ENCODE assay signal across 8 cellular contexts in the genomic region with DNA sequence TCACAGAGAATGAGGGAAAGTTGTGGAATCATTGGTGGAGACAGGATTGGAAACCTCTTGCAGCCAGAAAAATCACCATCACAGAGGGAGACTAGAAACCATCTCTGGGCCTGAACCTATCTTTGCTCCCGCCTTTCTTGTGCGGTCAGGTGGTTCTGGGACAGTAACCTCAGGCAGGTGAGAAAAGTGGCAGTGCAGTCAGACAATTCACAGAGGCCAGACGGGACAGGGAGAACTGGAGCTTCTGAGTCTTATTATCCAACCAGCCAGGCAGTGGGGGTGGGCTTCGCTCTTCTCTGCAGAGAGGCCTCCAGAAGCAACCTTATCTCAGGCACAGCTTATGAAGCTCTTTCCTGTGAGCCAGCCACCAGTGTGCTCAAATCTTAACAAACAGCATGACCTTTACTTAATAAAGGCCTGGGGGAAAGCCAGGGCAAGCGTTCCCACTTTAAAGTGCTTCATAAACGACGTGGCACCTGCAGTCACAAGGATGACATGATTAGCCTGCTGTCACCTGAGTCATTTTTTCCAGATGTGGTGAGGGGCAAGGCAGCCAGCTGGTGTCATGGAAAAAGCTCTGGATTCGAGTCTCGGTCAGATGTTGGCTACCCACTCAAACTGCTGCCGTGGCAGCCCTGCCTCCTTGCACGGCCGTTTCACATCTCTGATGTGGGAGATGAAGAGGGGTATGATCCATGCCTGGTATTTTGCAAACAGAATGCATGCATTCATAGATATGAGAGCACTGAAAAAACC.
DNase-seq lines count a peak whose midpoint lies in the region; ATAC-seq and TF ChIP-seq lines count a peak whose summit lies in the region.

No MANE protein-coding gene starts in this region.

- peak overlapping the region; percentile 85 to 99 (median 98) for H3K27ac Mint-ChIP-seq in CD4-positive, CD25-positive, alpha-beta regulatory T cell
- peak overlapping the region; percentile 85 for H3K27ac Mint-ChIP-seq in activated T-cell treated with anti-CD3 and anti-CD28 coated beads, Interleukin-2, amount 50 U/mL, for 72 hours
- no peak overlapping the region for H3K27ac Mint-ChIP-seq in chondrocyte (ENCODE audit: unreplicated experiment)

- DNase-seq in CD4-positive, CD25-positive, alpha-beta regulatory T cell: peak in 2 of 3 donors; percentile 15 to 48
- DNase-seq in NCI-H510A treated with DMSO at 0.1 percent for 48 hours (lab: John Stamatoyannopoulos, UW) (peak; percentile 89), neuronal stem cell (ENCODE audit: low spot score) (no peak), chondrocyte (ENCODE audit: low spot score) (no peak), NOMO-1 treated with dmso at 0.1 percent for 144 hours (lab: John Stamatoyannopoulos, UW; ENCODE audit: unreplicated experiment) (no peak), GM03348 (ENCODE audit: low spot score) (no peak)
- peak; percentile 76 to 87 for DNase-seq in activated T-cell treated with anti-CD3 and anti-CD28 coated beads, Interleukin-2, amount 50 U/mL, for 72 hours

- no peak for ATAC-seq in CD4-positive, CD25-positive, alpha-beta regulatory T cell (ENCODE audit: low read depth in 2 of 2)
- peak; percentile 59 to 69 for ATAC-seq in activated T-cell treated with anti-CD3 and anti-CD28 coated beads, Interleukin-2, amount 50 U/mL, for 72 hours (replicated peaks in 1 of 2)
- ATAC-seq in GM21786 (IDR thresholded peaks at IDR 0.05; ENCODE audit: unreplicated experiment): no peak

- peak overlapping the region; percentile 22 for H3K4me3 ChIP-seq in CD4-positive, CD25-positive, alpha-beta regulatory T cell (ENCODE audit: low read depth, low read length)
- H3K4me3 ChIP-seq in neuronal stem cell (ENCODE audit: low read length in 2 of 2): no peak overlapping the region

- H3K4me3 Mint-ChIP-seq in CD4-positive, CD25-positive, alpha-beta regulatory T cell: peak overlapping the region; percentile 53 to 82 (median 76)
- peak overlapping the region; percentile 78 to 79 for H3K4me3 Mint-ChIP-seq in activated T-cell treated with anti-CD3 and anti-CD28 coated beads, Interleukin-2, amount 50 U/mL, for 72 hours
- H3K4me3 Mint-ChIP-seq in chondrocyte (ENCODE audit: unreplicated experiment): no peak overlapping the region

- no peak overlapping the region for H3K23ac ChIP-seq in neuronal stem cell (ENCODE audit: low read depth, low read length, poor library complexity)

- H3K27me3 Mint-ChIP-seq in CD4-positive, CD25-positive, alpha-beta regulatory T cell: peaks cover 6% of the 10 kb centered on the region
- H3K27me3 Mint-ChIP-seq in activated T-cell treated with anti-CD3 and anti-CD28 coated beads, Interleukin-2, amount 50 U/mL, for 72 hours (ENCODE audit: low read depth): no peaks in the 10 kb centered on the region
- H3K27me3 Mint-ChIP-seq in chondrocyte (ENCODE audit: low read depth): peaks cover 1% of the 10 kb centered on the region

- H2AFZ ChIP-seq in neuronal stem cell (ENCODE audit: low read length): no peak overlapping the region

- H3K9ac ChIP-seq in neuronal stem cell (ENCODE audit: low read depth, low read length, poor library complexity): no peak overlapping the region

- H2BK5ac ChIP-seq in neuronal stem cell (ENCODE audit: low read length): no peak overlapping the region

- no peaks in the 10 kb centered on the region for H3K79me1 ChIP-seq in neuronal stem cell (ENCODE audit: low read depth, low read length)

- no peak overlapping the region for H2AK5ac ChIP-seq in neuronal stem cell (ENCODE audit: low read depth, low read length)

- no peak overlapping the region for H2BK15ac ChIP-seq in neuronal stem cell (ENCODE audit: low read length)

- H3K36me3 ChIP-seq in CD4-positive, CD25-positive, alpha-beta regulatory T cell (ENCODE audit: control insufficient read depth, insufficient read depth, low read length): no peaks in the 10 kb centered on the region
- no peaks in the 10 kb centered on the region for H3K36me3 ChIP-seq in neuronal stem cell (replicated peaks in 1 of 2; ENCODE audit: control insufficient read depth in 2 of 2, insufficient read depth in 2 of 2, low read length in 2 of 2)

- no peak overlapping the region for H3K14ac ChIP-seq in neuronal stem cell (ENCODE audit: low read length)

- no peak overlapping the region for H2BK12ac ChIP-seq in neuronal stem cell (ENCODE audit: low read length)

- no peaks in the 10 kb centered on the region for H3K27me3 ChIP-seq in CD4-positive, CD25-positive, alpha-beta regulatory T cell (ENCODE audit: control insufficient read depth, insufficient read depth, low read length)
- H3K27me3 ChIP-seq in neuronal stem cell (ENCODE audit: control insufficient read depth in 3 of 3, insufficient read depth in 3 of 3, low read depth in 1 of 3, low read length in 3 of 3): peaks cover 0 to 19% (median 0%) of the 10 kb centered on the region in 3 experiments

- H3K4me1 Mint-ChIP-seq in CD4-positive, CD25-positive, alpha-beta regulatory T cell: peaks cover 37 to 93% (median 71%) of the 10 kb centered on the region in 4 donors
- H3K4me1 Mint-ChIP-seq in activated T-cell treated with anti-CD3 and anti-CD28 coated beads, Interleukin-2, amount 50 U/mL, for 72 hours (ENCODE audit: low read depth): peaks cover 93% of the 10 kb centered on the region
- H3K4me1 Mint-ChIP-seq in chondrocyte (ENCODE audit: low read depth): peaks cover 28% of the 10 kb centered on the region

- H3K18ac ChIP-seq in neuronal stem cell (ENCODE audit: low read length): peak overlapping the region; percentile 31

- no peaks in the 10 kb centered on the region for H3K36me3 Mint-ChIP-seq in CD4-positive, CD25-positive, alpha-beta regulatory T cell
- H3K36me3 Mint-ChIP-seq in activated T-cell treated with anti-CD3 and anti-CD28 coated beads, Interleukin-2, amount 50 U/mL, for 72 hours (ENCODE audit: insufficient read depth in 2 of 2): peaks cover 0 to 8% of the 10 kb centered on the region in 2 donors
- no peaks in the 10 kb centered on the region for H3K36me3 Mint-ChIP-seq in chondrocyte (ENCODE audit: low read depth)

- H3K27ac ChIP-seq in CD4-positive, CD25-positive, alpha-beta regulatory T cell (ENCODE audit: insufficient read depth, low read length, poor library complexity, severe bottlenecking): peak overlapping the region; percentile 70
- H3K27ac ChIP-seq in neuronal stem cell (replicated peaks; ENCODE audit: low read length): no peak overlapping the region

- no peak for TF ChIP-seq CTCF in chondrocyte (IDR thresholded peaks at IDR 0.05)

- peak overlapping the region; percentile 14 for H4K91ac ChIP-seq in neuronal stem cell (ENCODE audit: low read depth, low read length, poor library complexity)

- WGBS in neuronal stem cell (ENCODE audit: extremely low coverage in 2 of 2, insufficient read length in 2 of 2, insufficient replicate concordance in 1 of 2), 2 donors: no CpG with 5 or more reads among the region's 12 CpGs

- no peak overlapping the region for H4K8ac ChIP-seq in neuronal stem cell (ENCODE audit: low read depth, low read length)

- H3K9me3 Mint-ChIP-seq in CD4-positive, CD25-positive, alpha-beta regulatory T cell: no peaks in the 10 kb centered on the region
- H3K9me3 Mint-ChIP-seq in activated T-cell treated with anti-CD3 and anti-CD28 coated beads, Interleukin-2, amount 50 U/mL, for 72 hours: peaks cover 0 to 3% of the 10 kb centered on the region in 2 donors
- H3K9me3 Mint-ChIP-seq in chondrocyte (ENCODE audit: low read depth): no peaks in the 10 kb centered on the region

- no peak overlapping the region for H2BK120ac ChIP-seq in neuronal stem cell (ENCODE audit: low read depth, low read length)

- no peaks in the 10 kb centered on the region for H3K9me3 ChIP-seq in CD4-positive, CD25-positive, alpha-beta regulatory T cell (ENCODE audit: control insufficient read depth in 2 of 2, low read length in 2 of 2)
- no peaks in the 10 kb centered on the region for H3K9me3 ChIP-seq in neuronal stem cell (replicated peaks in 1 of 2; ENCODE audit: control insufficient read depth in 2 of 2, insufficient read depth in 1 of 2, low read depth in 1 of 2, low read length in 2 of 2)

- no peak overlapping the region for H3K4me2 ChIP-seq in neuronal stem cell (ENCODE audit: insufficient read depth, low read length, poor library complexity, severe bottlenecking)

- H3K4me1 ChIP-seq in CD4-positive, CD25-positive, alpha-beta regulatory T cell (ENCODE audit: control insufficient read depth, insufficient read depth, low read length, poor library complexity, severe bottlenecking): peaks cover 86% of the 10 kb centered on the region
- H3K4me1 ChIP-seq in neuronal stem cell (ENCODE audit: control insufficient read depth in 2 of 2, insufficient read depth in 1 of 2, low read depth in 1 of 2, low read length in 2 of 2): peaks cover 14 to 23% of the 10 kb centered on the region in 2 donors

- no peak overlapping the region for H3K4ac ChIP-seq in neuronal stem cell (ENCODE audit: low read length)

Comparison
In these comparisons a context has a peak if more than half of its experiments do, and no peak if none do; other contexts are left out.
1. ATAC-seq: peak in activated T-cell treated with anti-CD3 and anti-CD28 coated beads, Interleukin-2, amount 50 U/mL, for 72 hours (2 of 2); none in CD4-positive, CD25-positive, alpha-beta regulatory T cell (0 of 2) and GM21786 (single experiment).
2. DNase-seq: peak in CD4-positive, CD25-positive, alpha-beta regulatory T cell (2 of 3), NCI-H510A treated with DMSO at 0.1 percent for 48 hours (single experiment) and activated T-cell treated with anti-CD3 and anti-CD28 coated beads, Interleukin-2, amount 50 U/mL, for 72 hours (2 of 2); none in neuronal stem cell (single experiment), chondrocyte (single experiment), NOMO-1 treated with dmso at 0.1 percent for 144 hours (single experiment) and GM03348 (single experiment).